In the genomic region with DNA sequence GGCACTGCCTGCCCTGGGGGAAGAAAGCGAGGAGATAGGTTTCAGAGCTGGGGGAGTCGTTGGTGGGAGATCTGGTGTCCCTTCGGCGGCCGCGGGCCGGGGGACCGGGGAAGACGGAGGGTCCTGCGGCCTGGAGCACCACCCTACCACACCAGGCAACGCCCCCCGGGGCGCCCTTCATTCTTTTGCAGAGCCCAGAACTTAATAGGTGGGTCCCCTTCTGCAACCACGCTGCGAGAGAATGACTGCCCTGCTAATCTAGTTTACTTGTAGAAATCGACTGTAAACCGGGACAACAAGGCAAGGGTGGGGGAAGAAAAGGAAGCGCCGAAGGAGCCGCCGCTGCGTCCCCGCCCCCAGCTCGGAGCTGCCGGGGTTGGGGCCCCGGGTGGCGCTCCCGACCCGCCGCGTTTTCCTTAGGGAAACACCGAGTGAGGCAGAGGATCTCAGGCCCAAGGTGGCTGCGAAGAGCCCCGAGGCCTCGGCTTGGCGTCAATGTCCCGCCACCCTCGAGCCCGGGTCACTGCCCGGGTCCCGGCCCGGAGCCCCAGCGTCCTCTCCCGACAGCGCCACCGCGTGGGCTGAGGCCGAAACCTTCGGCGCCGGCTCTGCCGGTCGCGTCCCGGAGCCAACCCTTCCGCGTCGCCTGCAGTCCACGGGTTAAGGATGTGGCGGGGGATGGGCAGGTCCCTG, we compare ENCODE assay signal across 8 cellular contexts. TPM values are rescaled to one million over a fixed set of nuclear protein-coding genes. Genes with fewer than 3 reads are reported as not detected.
A peak's percentile ranks its signal among the peaks of the same experiment; 100 is the strongest.
DNase-seq lines count a peak whose midpoint lies in the region; ATAC-seq and TF ChIP-seq lines count a peak whose summit lies in the region.

No MANE protein-coding gene starts in this region.

- H3K4me3 Mint-ChIP-seq in T-cell: peak overlapping the region; percentile 21 to 68 (median 31)

- peak overlapping the region; percentile 9; the same call in 1 of the 2 replicates for H3K9ac ChIP-seq in IMR-90 (ENCODE audit: low read depth, low read length)
- H3K9ac ChIP-seq in liver (ENCODE audit: low read depth in 1 of 2, low read length in 2 of 2): no peak overlapping the region

- peak overlapping the region; percentile 95 for H2AFZ ChIP-seq in IMR-90 (replicated peaks; ENCODE audit: low read length, poor library complexity)

- no peak overlapping the region for H2AK5ac ChIP-seq in IMR-90 (ENCODE audit: low read depth, low read length)

- H3K9me3 Mint-ChIP-seq in T-cell: peaks cover 4 to 7% (median 6%) of the 10 kb centered on the region in 3 donors

- no peak overlapping the region for H3K23ac ChIP-seq in IMR-90 (ENCODE audit: low read depth, low read length)

- no peak overlapping the region for H3K56ac ChIP-seq in IMR-90 (ENCODE audit: extremely low read depth, insufficient read depth, low read length)

- H2BK20ac ChIP-seq in IMR-90 (ENCODE audit: low read depth, low read length): no peak overlapping the region

- peaks cover 41% of the 10 kb centered on the region for H3K27me3 ChIP-seq in IMR-90 (ENCODE audit: control insufficient read depth, insufficient read depth, low read length)
- H3K27me3 ChIP-seq in dorsolateral prefrontal cortex: peaks cover 0 to 80% (median 60%) of the 10 kb centered on the region in 45 donors
- peaks cover 0 to 51% (median 24%) of the 10 kb centered on the region in 4 donors for H3K27me3 ChIP-seq in liver (ENCODE audit: control insufficient read depth in 4 of 4, insufficient read depth in 4 of 4, low read length in 3 of 4)

- H3K27ac ChIP-seq in IMR-90 (ENCODE audit: insufficient read depth, low read length) (no peak overlapping the region), dorsolateral prefrontal cortex (peak overlapping the region in 58 of 59 donors; percentile 30 to 96 (median 84)), liver (ENCODE audit: low read depth in 1 of 2, low read length in 2 of 2) (no peak overlapping the region)

- no peaks in the 10 kb centered on the region for H4K20me1 ChIP-seq in IMR-90 (ENCODE audit: insufficient read depth, low read length)

- 0% methylated on average over 2 of the region's 60 CpGs; no CpG with 5 or more reads in 1 of the 2 experiments for WGBS in IMR-90 (ENCODE audit: extremely low coverage in 2 of 2, insufficient read length in 1 of 2), 2 experiments
- WGBS in liver: 2% methylated on average over 60 of the region's 60 CpGs

- TF ChIP-seq RAD21 in IMR-90 (IDR thresholded peaks at IDR 0.05; ENCODE audit: low read length) (peak; percentile 71), liver (IDR thresholded peaks at IDR 0.05) (peak; percentile 67 to 79)

- DNase-seq in 8988T (peak; percentile 99), GM10266 (ENCODE audit: extremely low spot score) (peak; percentile 77), IMR-90 (peak; percentile 47), T-cell (peak in 15 of 34 experiments; percentile 29 to 54 (median 39)), dorsolateral prefrontal cortex (peak in 7 of 10 donors; percentile 40 to 80 (median 67))
- peak; percentile 22 for DNase-seq in stimulated activated CD8-positive, alpha-beta memory T cell treated with anti-CD3 and anti-CD28 coated beads, Interleukin-12 subunit alpha, Interleukin-12 subunit beta, amount 100 ng/mL, for 1 hour (ENCODE audit: low read depth)

- no peaks in the 10 kb centered on the region for H3K79me1 ChIP-seq in IMR-90 (ENCODE audit: low read depth in 1 of 2, low read length in 2 of 2)

- CTCF ChIA-PET in IMR-90 (lab: Yijun Ruan, JAX) (interaction anchor here (0.5 to 1.3 kb wide), 2 partner anchors 8 to 16 kb away, joined by 4 to 5 read pairs; no protein-coding TSS in a partner anchor), T-cell (lab: Charles Lee) (interaction anchor here in 1 of 2 donors (0.9 kb wide), 1 partner anchor 1110 kb away, joined by 3 read pairs; no protein-coding TSS in a partner anchor)

- H3K9me3 ChIP-seq in IMR-90 (ENCODE audit: control insufficient read depth, insufficient read depth, low read length) (no peaks in the 10 kb centered on the region), liver (ENCODE audit: control insufficient read depth in 4 of 4, low read length in 3 of 4) (no peaks in the 10 kb centered on the region)

- H3K18ac ChIP-seq in IMR-90 (ENCODE audit: low read depth, low read length): no peak overlapping the region

- peaks cover 2% of the 10 kb centered on the region for H3K36me3 Mint-ChIP-seq in T-cell

- H3K4me1 Mint-ChIP-seq in T-cell: peaks cover 24 to 31% (median 25%) of the 10 kb centered on the region in 3 donors

- H4K8ac ChIP-seq in IMR-90 (ENCODE audit: low read depth in 2 of 2, low read length in 2 of 2): peak overlapping the region; percentile 44 to 60; a peak in 1 of 4 replicates

- TF ChIP-seq CTCF in GM10266 (IDR thresholded peaks at IDR 0.05; ENCODE audit: control insufficient read depth, insufficient read depth, low read depth, missing control alignments) (peak; percentile 45), IMR-90 (conservative IDR thresholded peaks at IDR 0.05; ENCODE audit: low read depth, low read length) (peak; percentile 83), dorsolateral prefrontal cortex (IDR thresholded peaks at IDR 0.05 in 54 of 56, conservative IDR thresholded peaks at IDR 0.05 in 2 of 56; ENCODE audit: low read depth in 1 of 56, partially characterized antibody in 56 of 56) (peak; percentile 58 to 91 (median 81)), liver (IDR thresholded peaks at IDR 0.05; ENCODE audit: low read depth, low read length, missing input control) (peak; percentile 62)

- dilution Hi-C loops in IMR-90 (cut with HindIII; ENCODE audit: low sequenced_read_pairs, unreplicated experiment): no loop called here

- peak overlapping the region; percentile 64 for H2BK120ac ChIP-seq in IMR-90 (ENCODE audit: low read depth, low read length)

- POLR2A ChIA-PET in IMR-90 (lab: Charles Lee; ENCODE audit: unreplicated experiment): no interaction called here
- POLR2A ChIA-PET in T-cell (lab: Charles Lee): no interaction called here

- no peak overlapping the region for H2BK15ac ChIP-seq in IMR-90 (ENCODE audit: low read depth, low read length)

- intact Hi-C loops in IMR-90 (cut with micrococcal nuclease) (no loop called here), dorsolateral prefrontal cortex (cut with DNase I) (loop anchor here (5.0 to 10.0 kb wide), 7 partner anchors 198 to 1146 kb away; a partner anchor contains a TSS)

- H2AK9ac ChIP-seq in IMR-90 (replicated peaks; ENCODE audit: low read depth, low read length, poor library complexity): peak overlapping the region; percentile 73

- peaks cover 51 to 77% of the 10 kb centered on the region in 2 donors for H3K27me3 Mint-ChIP-seq in T-cell

- H3K4me1 ChIP-seq in IMR-90 (ENCODE audit: control insufficient read depth, insufficient read depth, low read length) (no peaks in the 10 kb centered on the region), liver (ENCODE audit: control insufficient read depth in 4 of 4, insufficient read depth in 4 of 4, low read length in 3 of 4) (peaks cover 19 to 42% (median 28%) of the 10 kb centered on the region in 4 donors)

- no peak overlapping the region; the same call in 1 of the 2 replicates for H4K5ac ChIP-seq in IMR-90 (ENCODE audit: low read depth, low read length)

- no TSS peak for BruUV-seq in IMR-90 (replicated peaks; lab: Mats Ljungman, UMichigan)

- H3K4me2 ChIP-seq in IMR-90 (ENCODE audit: low read depth, low read length): peak overlapping the region; percentile 80

- H3K4me3 ChIP-seq in IMR-90 (ENCODE audit: insufficient read depth, low read depth, low read length) (peak overlapping the region; percentile 61), dorsolateral prefrontal cortex (peak overlapping the region; percentile 47 to 99 (median 85)), liver (ENCODE audit: low read depth in 1 of 3, low read length in 3 of 3) (peak overlapping the region; percentile 32 to 57 (median 46))

- no peak overlapping the region for H4K91ac ChIP-seq in IMR-90 (ENCODE audit: insufficient read depth, low read depth, low read length)

- no peak for TF ChIP-seq POLR2A in IMR-90 (IDR thresholded peaks at IDR 0.05; ENCODE audit: low read depth, low read length)

- peak overlapping the region; percentile 56; the same call in 1 of the 2 replicates for H3K4ac ChIP-seq in IMR-90 (ENCODE audit: low read depth, low read length)

- H3K36me3 ChIP-seq in IMR-90 (ENCODE audit: control insufficient read depth, insufficient read depth, low read length) (no peaks in the 10 kb centered on the region), liver (ENCODE audit: control insufficient read depth in 4 of 4, insufficient read depth in 3 of 4, low read depth in 1 of 4, low read length in 3 of 4) (no peaks in the 10 kb centered on the region)

- H2BK5ac ChIP-seq in IMR-90 (ENCODE audit: low read depth, low read length, poor library complexity, severe bottlenecking): no peak overlapping the region

- in situ Hi-C loops in IMR-90 (cut with MboI; ENCODE audit: low sequenced_read_pairs): no loop called here

- H3K27ac Mint-ChIP-seq in T-cell: no peak overlapping the region

- ATAC-seq in IMR-90 (ENCODE audit: low read depth): peak; percentile 60
- peak in 3 of 4 experiments; percentile 32 to 60 (median 44) for ATAC-seq in T-cell (replicated peaks in 1 of 4)
- no peak for ATAC-seq in HG03159 (IDR thresholded peaks at IDR 0.05; ENCODE audit: unreplicated experiment)

- no peak overlapping the region for H3K14ac ChIP-seq in IMR-90 (replicated peaks; ENCODE audit: low read depth, low read length)

- H3K9me1 ChIP-seq in IMR-90 (ENCODE audit: insufficient read depth, low read length): no peaks in the 10 kb centered on the region

TF ChIP-seq in IMR-90, 13 proteins besides CTCF, POLR2A, EP300 and RAD21 (continues in another document):
- TF ChIP-seq SMC3 (IDR thresholded peaks at IDR 0.05; ENCODE audit: low read depth, low read length): peak; percentile 66

TF ChIP-seq in liver, 16 proteins besides CTCF, POLR2A, EP300 and RAD21 (continues in another document):
- TF ChIP-seq TAF1 (conservative IDR thresholded peaks at IDR 0.05): no peak
- TF ChIP-seq FOXA1 (IDR thresholded peaks at IDR 0.05): no peak
- TF ChIP-seq YY1 (IDR thresholded peaks at IDR 0.05): no peak
- TF ChIP-seq, protein P1, sequence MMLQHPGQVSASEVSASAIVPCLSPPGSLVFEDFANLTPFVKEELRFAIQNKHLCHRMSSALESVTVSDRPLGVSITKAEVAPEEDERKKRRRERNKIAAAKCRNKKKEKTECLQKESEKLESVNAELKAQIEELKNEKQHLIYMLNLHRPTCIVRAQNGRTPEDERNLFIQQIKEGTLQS (IDR thresholded peaks at IDR 0.05): no peak
- TF ChIP-seq NR2F2 (IDR thresholded peaks at IDR 0.05): no peak
- no peak for TF ChIP-seq JUND (IDR thresholded peaks at IDR 0.05)
- no peak for TF ChIP-seq SP1 (IDR thresholded peaks at IDR 0.05)
- TF ChIP-seq FOXA2 (IDR thresholded peaks at IDR 0.05): no peak
- TF ChIP-seq RXRA (IDR thresholded peaks at IDR 0.05): no peak
- no peak for TF ChIP-seq EGR1 (IDR thresholded peaks at IDR 0.05; ENCODE audit: low read depth in 2 of 2)

RNA-seq across cellular contexts. Expression of a gene that starts 5.4 kb away (rescaled TPM):
- 8.4 and 9.2 TPM in 2 replicates for total RNA-seq in IMR-90 (2012; rRNA removed)
- 6.2 and 7.4 TPM in 2 replicates for polyA plus RNA-seq in IMR-90 (2012; rRNA removed)
- polyA plus RNA-seq in IMR-90 (2012; cell fraction: cytosol; rRNA removed): 3.4 and 3.9 TPM in 2 replicates
- 20.7 and 32.9 TPM in 2 replicates for polyA plus RNA-seq in IMR-90 (2012; cell fraction: nucleus; rRNA removed; ENCODE audit: low replicate concordance)
- under 1 TPM; 0.15 to 0.54 (median 0.23) TPM for total RNA-seq in T-cell
- total RNA-seq in dorsolateral prefrontal cortex: 100 to 1,000 TPM in 117 of 120 experiments, 10 to 100 TPM in 3; 77.2 to 202 (median 149) TPM
- 1 to 10 TPM in 1 of 2 donors, under 1 TPM in 1; 0.19 to 2.3 TPM for total RNA-seq in liver
- polyA plus RNA-seq in liver: under 1 TPM; 0.90 to 0.91 TPM

Comparison
In these comparisons a context has a peak if more than half of its experiments do, and no peak if none do; other contexts are left out.
1. H3K27ac ChIP-seq: peak in dorsolateral prefrontal cortex (58 of 59); none in IMR-90 (single experiment) and liver (0 of 2).
2. Peak in every context shown above with its lines, with median percentiles within 50 percentile points of each other: CTCF ChIP-seq and H3K4me3 ChIP-seq.